Comparison of ENCODE assay signal across 1 cellular context in genomic region chr4:43757147-43757546, GRCh38.
TF ChIP-seq lines count a peak whose summit lies in the region.

No MANE protein-coding gene starts in this region.

TF ChIP-seq in WTC11, 78 proteins besides CTCF, POLR2A, EP300 and RAD21 (continued from another document):
- no peak for TF ChIP-seq CREB1 (CRISPR knock-in tag; IDR thresholded peaks at IDR 0.05)
- TF ChIP-seq USF2 (CRISPR knock-in tag; IDR thresholded peaks at IDR 0.05), result no peak
- TF ChIP-seq NR3C1 (CRISPR knock-in tag; conservative IDR thresholded peaks at IDR 0.05; ENCODE audit: low read depth), result no peak
- no peak for TF ChIP-seq CDX4 (CRISPR knock-in tag; IDR thresholded peaks at IDR 0.05; ENCODE audit: borderline replicate concordance)
- no peak for TF ChIP-seq ZNF281 (CRISPR knock-in tag; IDR thresholded peaks at IDR 0.05)
- no peak for TF ChIP-seq CBFB (CRISPR knock-in tag; IDR thresholded peaks at IDR 0.05; ENCODE audit: low read depth)
